Comparison of ENCODE assay signal across 26 cellular contexts in the genomic region with DNA sequence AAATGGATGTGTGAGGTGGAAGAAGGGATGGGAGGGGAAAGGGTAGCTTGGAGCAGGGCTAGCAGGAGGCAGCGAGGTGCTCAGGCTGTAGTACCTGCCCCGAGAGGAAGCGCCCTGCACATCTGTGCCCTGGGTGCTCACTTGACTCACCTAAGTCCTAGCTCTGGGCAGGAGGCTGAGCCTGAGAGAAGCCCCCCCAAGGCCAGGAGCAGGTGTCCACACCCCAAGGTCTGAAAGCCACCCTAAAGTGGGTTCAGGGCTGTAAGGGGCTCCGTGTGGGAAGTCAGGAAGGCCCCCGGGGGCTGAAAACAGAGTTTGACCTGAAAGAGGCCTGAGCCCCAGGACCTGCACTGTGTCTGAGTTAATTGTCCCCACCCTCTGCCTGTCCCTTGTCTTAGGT.
A peak's percentile ranks its signal among the peaks of the same experiment; 100 is the strongest.
DNase-seq lines count a peak whose midpoint lies in the region; ATAC-seq and TF ChIP-seq lines count a peak whose summit lies in the region.
"Had no signal": no experiment of that assay in that cellular context is flagged by ENCODE, and none has a peak within 500 bp of the region (broad histone marks: within the 10 kb centered on the region; RNA-seq: fewer than 3 reads in every experiment).

No MANE protein-coding gene starts in this region.

- H3K9me3 Mint-ChIP-seq in WTC11 (0 out of 2 replicates have a peak, but pooled peaks cover 3% of the 10 kb centered on the region), nephron (no peaks in the 10 kb centered on the region)

- no peaks in the 10 kb centered on the region for H3K36me3 ChIP-seq in spleen
- H3K36me3 ChIP-seq: BLaER1, SJSA1 had no signal

- H3K27ac Mint-ChIP-seq in WTC11 (no peak overlapping the region), nephron (peak overlapping the region in 2 of 3 experiments; percentile 27 to 35)
- H3K27ac Mint-ChIP-seq: CD4-positive, CD25-positive, alpha-beta regulatory T cell had no signal

- H3K36me3 Mint-ChIP-seq in WTC11 (no peaks in the 10 kb centered on the region), nephron (ENCODE audit: low read depth) (no peaks in the 10 kb centered on the region)
- H3K36me3 Mint-ChIP-seq: CD4-positive, CD25-positive, alpha-beta regulatory T cell; IgD-negative memory B cell had no signal

- H3K27me3 ChIP-seq in spleen (replicated peaks in 1 of 7) = no peaks in the 10 kb centered on the region
- H3K27me3 ChIP-seq: BLaER1, SJSA1 had no signal

- DNase-seq in cardiac septum (ENCODE audit: low spot score) (peak; percentile 47), left ventricle myocardium superior (no peak), WTC11 (ENCODE audit: low spot score) (no peak), spleen (peak; percentile 64), head of caudate nucleus (no peak), A172 (ENCODE audit: low spot score) (no peak), iPS-NIHi7 (ENCODE audit: extremely low spot score) (no peak)
- DNase-seq: CD4-positive, CD25-positive, alpha-beta regulatory T cell; DMS79; EL; GF-D8; GOT3; HCEC 1CT; NCI-H1092; NCI-H1417 treated with DMSO at 0.1 percent for 48 hours; NCI-H187 treated with DMSO at 0.1 percent for 48 hours; NCI-H2171 treated with DMSO at 0.1 percent for 48 hours; NCI-H345; NCI-H510A treated with DMSO at 0.1 percent for 48 hours; NCI-H748 treated with DMSO at 0.1 percent for 48 hours; PC-3 had no signal

- TF ChIP-seq CTCF in WTC11 (IDR thresholded peaks at IDR 0.05) (no peak), nephron (IDR thresholded peaks at IDR 0.05; ENCODE audit: unreplicated experiment in 3 of 3) (no peak), spleen (IDR thresholded peaks at IDR 0.05 in 8 of 11, conservative IDR thresholded peaks at IDR 0.05 in 3 of 11) (no peak)

- H3K27me3 Mint-ChIP-seq in WTC11 (ENCODE audit: low read depth) (peaks cover 14% of the 10 kb centered on the region), nephron (ENCODE audit: low read depth) (peaks cover 10% of the 10 kb centered on the region)

- H3K4me3 ChIP-seq in spleen = no peak overlapping the region
- H3K4me3 ChIP-seq: BLaER1, SJSA1 had no signal

- no peak overlapping the region for H3K27ac ChIP-seq in spleen
- H3K27ac ChIP-seq: BLaER1, KMS-11 had no signal

- peaks cover 0 to 4% (median 2%) of the 10 kb centered on the region in 6 donors for H3K4me1 ChIP-seq in spleen
- H3K4me1 ChIP-seq: BLaER1 had no signal

- POLR2A ChIA-PET in WTC11 (lab: Charles Lee) = interaction anchor here (0.7 to 1.3 kb wide), 2 partner anchors 26 to 297 kb away, joined by 3 to 4 read pairs; no protein-coding TSS in a partner anchor

- 82 to 91% (median 87%) methylated on average over 5 of the region's 5 CpGs for WGBS in spleen, 5 donors

- H3K4me1 Mint-ChIP-seq in WTC11 = peaks cover 60% of the 10 kb centered on the region
- peaks cover 7% of the 10 kb centered on the region for H3K4me1 Mint-ChIP-seq in nephron
- H3K4me1 Mint-ChIP-seq: IgD-negative memory B cell had no signal

- no peaks in the 10 kb centered on the region for H3K9me3 ChIP-seq in spleen
- H3K9me3 ChIP-seq: BLaER1 had no signal

- ATAC-seq in left ventricle myocardium superior (no peak), WTC11 (0 out of 2 replicates have a peak, but pooled peaks have one; percentile 3)

- H3K4me3 Mint-ChIP-seq in WTC11 (no peak overlapping the region), nephron (no peak overlapping the region)
- H3K4me3 Mint-ChIP-seq: CD4-positive, CD25-positive, alpha-beta regulatory T cell; IgD-negative memory B cell had no signal

- no peak for TF ChIP-seq POLR2A in spleen (IDR thresholded peaks at IDR 0.05)

- CTCF ChIA-PET in WTC11 (lab: Charles Lee) = interaction anchor here (0.7 to 2.9 kb wide), 4 partner anchors 27 to 105 kb away, joined by 3 to 30 read pairs (median 7); no protein-coding TSS in a partner anchor

- intact Hi-C loops in cardiac septum (cut with DNase I) (no loop called here), left ventricle myocardium superior (cut with micrococcal nuclease) (loop anchor here (5.0 to 10.0 kb wide), 2 partner anchors 97 to 140 kb away; a partner anchor contains a TSS), spleen (cut with DNase I; ENCODE audit: low total_unique reads) (no loop called here), head of caudate nucleus (cut with DNase I) (loop anchor here (10.0 kb wide), 2 partner anchors 97 to 557 kb away; a partner anchor contains a TSS)

TF ChIP-seq in WTC11, 78 proteins besides CTCF, POLR2A, EP300 and RAD21:
- TF ChIP-seq, protein P1, sequence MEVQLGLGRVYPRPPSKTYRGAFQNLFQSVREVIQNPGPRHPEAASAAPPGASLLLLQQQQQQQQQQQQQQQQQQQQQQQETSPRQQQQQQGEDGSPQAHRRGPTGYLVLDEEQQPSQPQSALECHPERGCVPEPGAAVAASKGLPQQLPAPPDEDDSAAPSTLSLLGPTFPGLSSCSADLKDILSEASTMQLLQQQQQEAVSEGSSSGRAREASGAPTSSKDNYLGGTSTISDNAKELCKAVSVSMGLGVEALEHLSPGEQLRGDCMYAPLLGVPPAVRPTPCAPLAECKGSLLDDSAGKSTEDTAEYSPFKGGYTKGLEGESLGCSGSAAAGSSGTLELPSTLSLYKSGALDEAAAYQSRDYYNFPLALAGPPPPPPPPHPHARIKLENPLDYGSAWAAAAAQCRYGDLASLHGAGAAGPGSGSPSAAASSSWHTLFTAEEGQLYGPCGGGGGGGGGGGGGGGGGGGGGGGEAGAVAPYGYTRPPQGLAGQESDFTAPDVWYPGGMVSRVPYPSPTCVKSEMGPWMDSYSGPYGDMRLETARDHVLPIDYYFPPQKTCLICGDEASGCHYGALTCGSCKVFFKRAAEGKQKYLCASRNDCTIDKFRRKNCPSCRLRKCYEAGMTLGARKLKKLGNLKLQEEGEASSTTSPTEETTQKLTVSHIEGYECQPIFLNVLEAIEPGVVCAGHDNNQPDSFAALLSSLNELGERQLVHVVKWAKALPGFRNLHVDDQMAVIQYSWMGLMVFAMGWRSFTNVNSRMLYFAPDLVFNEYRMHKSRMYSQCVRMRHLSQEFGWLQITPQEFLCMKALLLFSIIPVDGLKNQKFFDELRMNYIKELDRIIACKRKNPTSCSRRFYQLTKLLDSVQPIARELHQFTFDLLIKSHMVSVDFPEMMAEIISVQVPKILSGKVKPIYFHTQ (CRISPR knock-in tag; IDR thresholded peaks at IDR 0.05) = no peak
- TF ChIP-seq MYBL2 (CRISPR knock-in tag; IDR thresholded peaks at IDR 0.05) = no peak
- TF ChIP-seq, protein P2, sequence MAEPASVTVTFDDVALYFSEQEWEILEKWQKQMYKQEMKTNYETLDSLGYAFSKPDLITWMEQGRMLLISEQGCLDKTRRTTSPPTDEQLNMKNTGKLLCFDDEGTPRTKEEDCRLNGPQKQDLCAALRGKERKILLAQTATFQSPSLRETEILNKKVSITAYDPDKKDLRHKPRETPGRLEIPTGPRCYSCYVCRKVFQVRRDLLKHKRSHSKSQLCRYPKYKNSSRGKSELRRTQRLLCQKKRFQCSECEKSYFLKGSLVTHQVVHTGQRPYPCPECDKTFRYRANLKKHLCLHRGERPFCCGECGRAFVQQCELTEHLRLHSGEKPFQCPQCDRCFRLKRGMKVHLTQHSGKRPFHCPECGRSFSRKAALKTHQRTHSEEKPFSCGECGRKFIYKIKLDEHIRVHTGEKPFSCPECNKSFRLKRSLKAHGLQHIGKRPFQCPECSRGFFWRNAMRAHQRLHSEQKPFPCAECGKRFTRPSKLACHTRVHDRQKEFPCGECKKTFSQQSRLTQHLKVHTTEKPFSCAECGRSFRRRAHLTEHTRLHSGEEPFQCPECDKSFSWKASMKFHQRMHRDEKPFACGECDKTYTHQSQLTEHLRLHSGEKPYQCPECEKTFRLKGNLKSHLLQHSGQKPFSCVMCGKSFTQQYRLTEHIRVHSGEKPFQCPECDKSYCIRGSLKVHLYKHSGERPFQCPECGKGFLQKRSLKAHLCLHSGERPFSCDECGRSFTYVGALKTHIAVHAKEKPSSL (CRISPR knock-in tag; conservative IDR thresholded peaks at IDR 0.05) = no peak
- TF ChIP-seq, protein P3, sequence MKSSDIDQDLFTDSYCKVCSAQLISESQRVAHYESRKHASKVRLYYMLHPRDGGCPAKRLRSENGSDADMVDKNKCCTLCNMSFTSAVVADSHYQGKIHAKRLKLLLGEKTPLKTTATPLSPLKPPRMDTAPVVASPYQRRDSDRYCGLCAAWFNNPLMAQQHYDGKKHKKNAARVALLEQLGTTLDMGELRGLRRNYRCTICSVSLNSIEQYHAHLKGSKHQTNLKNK (CRISPR knock-in tag; IDR thresholded peaks at IDR 0.05) = no peak

Comparison
In these comparisons a context has a peak if more than half of its experiments do, and no peak if none do; other contexts are left out.
1. DNase-seq: peak in cardiac septum (single experiment) and spleen (single experiment); none in left ventricle myocardium superior (single experiment), WTC11 (single experiment), head of caudate nucleus (0 of 42), A172 (single experiment) and iPS-NIHi7 (single experiment).
2. intact Hi-C loops: an anchor here in left ventricle myocardium superior (5.0 to 10.0 kb wide) and head of caudate nucleus (10.0 kb wide); none called in cardiac septum and spleen.